13 cellular contexts compared by ENCODE assay signal in genomic region chr22:40257979-40258378, GRCh38.
DNase-seq lines count a peak whose midpoint lies in the region; ATAC-seq, FAIRE-seq and TF ChIP-seq lines count a peak whose summit lies in the region.
"Had no signal": no experiment of that assay in that cellular context is flagged by ENCODE, and none has a peak within 500 bp of the region (broad histone marks: within the 10 kb centered on the region; RNA-seq: fewer than 3 reads in every experiment).

No MANE protein-coding gene starts in this region.

- H3K9me3 ChIP-seq in small intestine (ENCODE audit: control insufficient read depth, low read depth): no peaks in the 10 kb centered on the region

- POLR2A ChIA-PET in activated CD4-positive, alpha-beta T cell treated with anti-CD3 and anti-CD28 coated beads, Interleukin-2, amount 10 ng/mL, durations not matched to agents 7 days and 5 days (lab: Charles Lee): no interaction called here
- POLR2A ChIA-PET in activated CD4-positive, alpha-beta memory T cell treated with anti-CD3 and anti-CD28 coated beads, Interleukin-2, amount 10 ng/mL, durations not matched to agents 7 days and 5 days (lab: Charles Lee): interaction anchor here (0.7 to 2.2 kb wide), 13 partner anchors 9 to 214 kb away, joined by 3 to 9 read pairs (median 5); partner anchors contain the start of genes ADSL and TNRC6B

- H3K9me3 Mint-ChIP-seq in activated CD4-positive, alpha-beta T cell treated with anti-CD3 and anti-CD28 coated beads, Interleukin-2, amount 10 ng/mL, durations not matched to agents 7 days and 5 days: no peaks in the 10 kb centered on the region
- no peaks in the 10 kb centered on the region for H3K9me3 Mint-ChIP-seq in activated CD4-positive, alpha-beta memory T cell treated with anti-CD3 and anti-CD28 coated beads, Interleukin-2, amount 10 ng/mL, durations not matched to agents 7 days and 5 days

- H3K27me3 Mint-ChIP-seq in activated CD4-positive, alpha-beta T cell treated with anti-CD3 and anti-CD28 coated beads, Interleukin-2, amount 10 ng/mL, durations not matched to agents 7 days and 5 days: no peaks in the 10 kb centered on the region
- H3K27me3 Mint-ChIP-seq in activated CD4-positive, alpha-beta memory T cell treated with anti-CD3 and anti-CD28 coated beads, Interleukin-2, amount 10 ng/mL, durations not matched to agents 7 days and 5 days: no peaks in the 10 kb centered on the region

- DNase-seq in activated CD4-positive, alpha-beta T cell treated with anti-CD3 and anti-CD28 coated beads, Interleukin-2, amount 10 ng/mL, durations not matched to agents 7 days and 5 days: no peak
- no peak for DNase-seq in activated CD4-positive, alpha-beta T cell treated with anti-CD3 and anti-CD28 coated beads for 4 hours
- no peak for DNase-seq in activated CD4-positive, alpha-beta memory T cell treated with anti-CD3 and anti-CD28 coated beads, Interleukin-2, amount 10 ng/mL, durations not matched to agents 7 days and 5 days
- DNase-seq in epithelial cell of esophagus (ENCODE audit: low read depth): peak; percentile 11
- DNase-seq in small intestine: no peak
- DNase-seq in SHP77 (lab: John Stamatoyannopoulos, UW): no peak
- DNase-seq in NOMO-1 treated with DMSO at 0.1 percent for 48 hours (lab: John Stamatoyannopoulos, UW; ENCODE audit: unreplicated experiment): no peak
- DNase-seq: activated effector memory CD4-positive, alpha-beta T cell treated with Interleukin-2 at 50 U/mL for 16 hours; DMS79; NCI-H1436; T-helper 9 cell had no signal

- H3K27me3 ChIP-seq in small intestine (ENCODE audit: control insufficient read depth in 2 of 2, insufficient read depth in 2 of 2, low read length in 2 of 2): no peaks in the 10 kb centered on the region

- peaks cover 49% of the 10 kb centered on the region for H3K4me1 Mint-ChIP-seq in activated CD4-positive, alpha-beta T cell treated with anti-CD3 and anti-CD28 coated beads, Interleukin-2, amount 10 ng/mL, durations not matched to agents 7 days and 5 days
- peaks cover 43% of the 10 kb centered on the region for H3K4me1 Mint-ChIP-seq in activated CD4-positive, alpha-beta memory T cell treated with anti-CD3 and anti-CD28 coated beads, Interleukin-2, amount 10 ng/mL, durations not matched to agents 7 days and 5 days

- H3K36me3 ChIP-seq in small intestine (ENCODE audit: control insufficient read depth in 2 of 2, insufficient read depth in 2 of 2, low read length in 2 of 2): peaks cover 3 to 5% of the 10 kb centered on the region in 2 donors

- CTCF ChIA-PET in activated CD4-positive, alpha-beta T cell treated with anti-CD3 and anti-CD28 coated beads, Interleukin-2, amount 10 ng/mL, durations not matched to agents 7 days and 5 days (lab: Charles Lee): no interaction called here
- CTCF ChIA-PET in activated CD4-positive, alpha-beta memory T cell treated with anti-CD3 and anti-CD28 coated beads, Interleukin-2, amount 10 ng/mL, durations not matched to agents 7 days and 5 days (lab: Charles Lee): interaction anchor here (0.5 to 1.7 kb wide), 4 partner anchors 10 to 135 kb away, joined by 3 to 7 read pairs (median 4); no protein-coding TSS in a partner anchor

- H3K27ac Mint-ChIP-seq in activated CD4-positive, alpha-beta T cell treated with anti-CD3 and anti-CD28 coated beads, Interleukin-2, amount 10 ng/mL, durations not matched to agents 7 days and 5 days: peak overlapping the region; percentile 73
- H3K27ac Mint-ChIP-seq in activated CD4-positive, alpha-beta memory T cell treated with anti-CD3 and anti-CD28 coated beads, Interleukin-2, amount 10 ng/mL, durations not matched to agents 7 days and 5 days: peak overlapping the region; percentile 68

- H3K4me3 ChIP-seq in epithelial cell of esophagus (ENCODE audit: low read length): no peak overlapping the region
- H3K4me3 ChIP-seq in small intestine (ENCODE audit: low read depth in 1 of 2, low read length in 2 of 2): no peak overlapping the region

- FAIRE-seq in small intestine (lab: Jason Lieb, UNC): no peak
- FAIRE-seq: A204.1 had no signal

- H3K27ac ChIP-seq in small intestine (ENCODE audit: low read depth in 1 of 2, low read length in 1 of 2): peak overlapping the region; percentile 68 to 89

- no peak for ATAC-seq in HG03045 (IDR thresholded peaks at IDR 0.05; ENCODE audit: unreplicated experiment)

- WGBS in small intestine, 3 donors: 18 to 63% (median 29%) methylated on average over 1 of the region's 1 CpG

- TF ChIP-seq CTCF in epithelial cell of esophagus (IDR thresholded peaks at IDR 0.05; ENCODE audit: insufficient read depth, low read depth, low read length, missing control alignments): no peak

- peaks cover 3 to 17% of the 10 kb centered on the region in 2 donors for H3K4me1 ChIP-seq in small intestine (ENCODE audit: control insufficient read depth in 2 of 2, insufficient read depth in 1 of 2, low read depth in 1 of 2, low read length in 1 of 2)

- H3K4me3 Mint-ChIP-seq in activated CD4-positive, alpha-beta T cell treated with anti-CD3 and anti-CD28 coated beads, Interleukin-2, amount 10 ng/mL, durations not matched to agents 7 days and 5 days: peak overlapping the region; percentile 5
- H3K4me3 Mint-ChIP-seq in activated CD4-positive, alpha-beta memory T cell treated with anti-CD3 and anti-CD28 coated beads, Interleukin-2, amount 10 ng/mL, durations not matched to agents 7 days and 5 days: peak overlapping the region; percentile 33

- peaks cover 53% of the 10 kb centered on the region for H3K36me3 Mint-ChIP-seq in activated CD4-positive, alpha-beta T cell treated with anti-CD3 and anti-CD28 coated beads, Interleukin-2, amount 10 ng/mL, durations not matched to agents 7 days and 5 days (ENCODE audit: low read depth)
- peaks cover 41% of the 10 kb centered on the region for H3K36me3 Mint-ChIP-seq in activated CD4-positive, alpha-beta memory T cell treated with anti-CD3 and anti-CD28 coated beads, Interleukin-2, amount 10 ng/mL, durations not matched to agents 7 days and 5 days (ENCODE audit: low read depth)
